7 cellular contexts compared by ENCODE assay signal in genomic region chr3:134030382-134030753, GRCh38. TPM values are rescaled to one million over a fixed set of nuclear protein-coding genes. Genes with fewer than 3 reads are reported as not detected.
A peak's percentile ranks its signal among the peaks of the same experiment; 100 is the strongest.
DNase-seq lines count a peak whose midpoint lies in the region; ATAC-seq and TF ChIP-seq lines count a peak whose summit lies in the region.

No MANE protein-coding gene starts in this region.

- H4K20me1 ChIP-seq in smooth muscle cell (ENCODE audit: low read depth) = no peaks in the 10 kb centered on the region

- H3K27me3 ChIP-seq in SJCRH30 = 0 out of 2 replicates have a peak, but pooled peaks cover 4% of the 10 kb centered on the region
- H3K27me3 ChIP-seq in smooth muscle cell (ENCODE audit: low read depth) = peaks cover 22% of the 10 kb centered on the region

- POLR2A ChIA-PET in HEK293 (lab: Yijun Ruan, JAX) = no interaction called here

- TF ChIP-seq CTCF in HEK293 (tag by site-specific recombination; IDR thresholded peaks at IDR 0.05) (no peak), smooth muscle cell (IDR thresholded peaks at IDR 0.05; ENCODE audit: borderline replicate concordance, insufficient read depth, poor library complexity, severe bottlenecking) (no peak), GM13976 (IDR thresholded peaks at IDR 0.05; ENCODE audit: borderline replicate concordance, control extremely low read depth, extremely low read depth, insufficient read depth, missing control alignments) (no peak)

- in situ Hi-C loops in GM13976 (cut with MboI; ENCODE audit: low sequenced_read_pairs, unreplicated experiment) = no loop called here

- H3F3A ChIP-seq in smooth muscle cell (ENCODE audit: low read depth) = no peaks in the 10 kb centered on the region

- WGBS in smooth muscle cell (ENCODE audit: low lambda C conversion rate) = 19% methylated on average over 9 of the region's 9 CpGs

- CTCF ChIA-PET in HEK293 (lab: Yijun Ruan, JAX) = interaction anchor here (0.7 kb wide), 1 partner anchor 458 kb away, joined by 3 read pairs; no protein-coding TSS in a partner anchor

- H3K9me3 ChIP-seq in HEK293 (ENCODE audit: control insufficient read depth, insufficient read depth, low read depth, low read length) (no peaks in the 10 kb centered on the region), SJCRH30 (replicated peaks) (no peaks in the 10 kb centered on the region), smooth muscle cell (replicated peaks; ENCODE audit: low read depth) (no peaks in the 10 kb centered on the region)

- H3K4me2 ChIP-seq in smooth muscle cell = peak overlapping the region; percentile 87

- H3K4me1 ChIP-seq in HEK293 (ENCODE audit: control insufficient read depth, insufficient read depth, low read length) (0 out of 2 replicates have a peak, but pooled peaks cover 2% of the 10 kb centered on the region), SJCRH30 (no peaks in the 10 kb centered on the region), smooth muscle cell (ENCODE audit: low read depth) (peaks cover 3% of the 10 kb centered on the region)

- H2AFZ ChIP-seq in smooth muscle cell (ENCODE audit: low read depth) = peak overlapping the region; percentile 62

- peak; percentile 25 for ATAC-seq in left ventricle myocardium superior

- DNase-seq in SJCRH30 = no peak
- no peak for DNase-seq in left ventricle myocardium superior
- DNase-seq in smooth muscle cell (lab: John Stamatoyannopoulos, UW; ENCODE audit: unreplicated experiment) = no peak
- DNase-seq in NCI-H1436 treated with DMSO at 0.1 percent for 48 hours (lab: John Stamatoyannopoulos, UW) = no peak
- no peak for DNase-seq in GM13976 (ENCODE audit: low spot score)
- DNase-seq in NCI-H187 treated with DMSO at 0.1 percent for 48 hours (lab: John Stamatoyannopoulos, UW) = no peak

- H3K27ac ChIP-seq in HEK293 (ENCODE audit: extremely low read depth, low read depth, low read length) (no peak overlapping the region; the same call in 1 of the 2 replicates), SJCRH30 (no peak overlapping the region), smooth muscle cell (ENCODE audit: low read depth) (no peak overlapping the region)

- intact Hi-C loops in left ventricle myocardium superior (cut with micrococcal nuclease) = no loop called here

- H3K79me2 ChIP-seq in smooth muscle cell (ENCODE audit: low read depth) = no peaks in the 10 kb centered on the region

- peak overlapping the region; percentile 58 for H3K4me3 ChIP-seq in HEK293 (ENCODE audit: low read depth, low read length)
- peak overlapping the region; percentile 44 for H3K4me3 ChIP-seq in SJCRH30
- peak overlapping the region; percentile 82 for H3K4me3 ChIP-seq in smooth muscle cell

- no peak overlapping the region for H3K9ac ChIP-seq in smooth muscle cell (ENCODE audit: low read depth)

- H3K36me3 ChIP-seq in HEK293 (ENCODE audit: control insufficient read depth in 2 of 2, insufficient read depth in 1 of 2, low read length in 2 of 2) (no peaks in the 10 kb centered on the region), SJCRH30 (no peaks in the 10 kb centered on the region), smooth muscle cell (ENCODE audit: low read depth) (no peaks in the 10 kb centered on the region)

TF ChIP-seq in HEK293, 187 proteins besides CTCF, POLR2A, EP300 and RAD21:
- peak; percentile 11; the same call in 1 of the 2 replicates for TF ChIP-seq ZNF398 (tag by site-specific recombination; IDR thresholded peaks at IDR 0.05)
- TF ChIP-seq FEZF1 (tag by site-specific recombination; IDR thresholded peaks at IDR 0.05) = peak; percentile 58; the same call in 1 of the 2 replicates
- no peak for TF ChIP-seq ZNF610 (tag by site-specific recombination; IDR thresholded peaks at IDR 0.05; ENCODE audit: borderline replicate concordance)
- TF ChIP-seq ZBTB26 (tag by site-specific recombination; optimal IDR thresholded peaks at IDR 0.05) = no peak
- 0 out of 2 replicates have a peak, but pooled peaks have one; percentile 2 for TF ChIP-seq SCRT2 (tag by site-specific recombination; IDR thresholded peaks at IDR 0.05)
- TF ChIP-seq PATZ1 (tag by site-specific recombination; IDR thresholded peaks at IDR 0.05) = peak; percentile 21; the same call in 1 of the 2 replicates

RNA-seq across cellular contexts. Expression of gene SLCO2A1, which starts 0.6 kb away (rescaled TPM):
- not detected in 2 replicates for total RNA-seq in SJCRH30 (2014; rRNA removed; shearing (Covaris generic))
- total RNA-seq in left ventricle myocardium superior (11.6 TPM), smooth muscle cell (3.6 and 14.2 TPM in 2 replicates)
- 7.7 and 35.9 TPM in 2 replicates for polyA plus RNA-seq in smooth muscle cell
